ENCODE assay signal across 18 cellular contexts in genomic region chr6:167405778-167406532, GRCh38.
DNase-seq lines count a peak whose midpoint lies in the region; ATAC-seq and TF ChIP-seq lines count a peak whose summit lies in the region.
"Had no signal": no experiment of that assay in that cellular context is flagged by ENCODE, and none has a peak within 500 bp of the region (broad histone marks: within the 10 kb centered on the region; RNA-seq: fewer than 3 reads in every experiment).

No MANE protein-coding gene starts in this region.

- TF ChIP-seq CTCF in natural killer cell (IDR thresholded peaks at IDR 0.05) (no peak), endothelial cell (IDR thresholded peaks at IDR 0.05; ENCODE audit: unreplicated experiment) (no peak), lower leg skin (IDR thresholded peaks at IDR 0.05) (no peak)

- ATAC-seq in natural killer cell treated with Interleukin-12 subunit alpha and Interleukin-12 subunit beta and Interleukin-15 and Interleukin-18, amount 100 ng/mL, for 72 hours, result peak; percentile 11 to 30
- ATAC-seq in natural killer cell (no peak), HG03342 (IDR thresholded peaks at IDR 0.05; ENCODE audit: unreplicated experiment) (no peak)

- TF ChIP-seq POLR2A in lower leg skin (IDR thresholded peaks at IDR 0.05), result no peak

- no peak overlapping the region for H3K4me3 ChIP-seq in lower leg skin (ENCODE audit: low read depth, poor library complexity, severe bottlenecking)
- H3K4me3 ChIP-seq: BLaER1, GM23248 had no signal

- H3K27ac Mint-ChIP-seq in natural killer cell treated with Interleukin-12 subunit alpha and Interleukin-12 subunit beta and Interleukin-15 and Interleukin-18, amount 100 ng/mL, for 72 hours, result no peak overlapping the region
- H3K27ac Mint-ChIP-seq in natural killer cell, result no peak overlapping the region
- H3K27ac Mint-ChIP-seq in endothelial cell (ENCODE audit: unreplicated experiment), result no peak overlapping the region
- H3K27ac Mint-ChIP-seq: CD4-positive, CD25-positive, alpha-beta regulatory T cell; H9 had no signal

- no peak overlapping the region for H3K4me3 Mint-ChIP-seq in natural killer cell treated with Interleukin-12 subunit alpha and Interleukin-12 subunit beta and Interleukin-15 and Interleukin-18, amount 100 ng/mL, for 72 hours
- no peak overlapping the region for H3K4me3 Mint-ChIP-seq in natural killer cell
- no peak overlapping the region for H3K4me3 Mint-ChIP-seq in endothelial cell (ENCODE audit: unreplicated experiment)
- H3K4me3 Mint-ChIP-seq: CD4-positive, CD25-positive, alpha-beta regulatory T cell; H9 had no signal

- WGBS in lower leg skin, 2 donors, result 80 to 82% methylated on average over 14 of the region's 14 CpGs

- no peak for DNase-seq in natural killer cell treated with Interleukin-12 subunit alpha and Interleukin-12 subunit beta and Interleukin-15 and Interleukin-18, amount 100 ng/mL, for 72 hours (ENCODE audit: low spot score)
- DNase-seq in natural killer cell (no peak), endothelial cell (ENCODE audit: low spot score) (peak; percentile 2), mucosa of gallbladder (ENCODE audit: low spot score) (peak; percentile 5), SIG-M5 (lab: John Stamatoyannopoulos, UW) (no peak), lower leg skin (ENCODE audit: low spot score in 2 of 2) (no peak)
- DNase-seq: CD4-positive, CD25-positive, alpha-beta regulatory T cell; GM23248; H9; NCI-H1048; NCI-H1417; NCI-H1694; NCI-H2029 treated with DMSO at 0.1 percent for 48 hours; NCI-H526 treated with DMSO at 0.1 percent for 48 hours; Right ventricle myocardium superior; RPMI8226 had no signal

- intact Hi-C loops in natural killer cell (cut with micrococcal nuclease), result no loop called here
- intact Hi-C loops in lower leg skin (cut with DNase I; ENCODE audit: low total_unique reads), result no loop called here

- no peaks in the 10 kb centered on the region for H3K4me1 Mint-ChIP-seq in natural killer cell treated with Interleukin-12 subunit alpha and Interleukin-12 subunit beta and Interleukin-15 and Interleukin-18, amount 100 ng/mL, for 72 hours (ENCODE audit: low read depth in 2 of 2)
- no peaks in the 10 kb centered on the region for H3K4me1 Mint-ChIP-seq in natural killer cell
- peaks cover 12% of the 10 kb centered on the region for H3K4me1 Mint-ChIP-seq in endothelial cell (ENCODE audit: unreplicated experiment)
- H3K4me1 Mint-ChIP-seq: CD4-positive, CD25-positive, alpha-beta regulatory T cell had no signal

- no peaks in the 10 kb centered on the region for H3K36me3 Mint-ChIP-seq in natural killer cell treated with Interleukin-12 subunit alpha and Interleukin-12 subunit beta and Interleukin-15 and Interleukin-18, amount 100 ng/mL, for 72 hours
- no peaks in the 10 kb centered on the region for H3K36me3 Mint-ChIP-seq in natural killer cell
- H3K36me3 Mint-ChIP-seq in endothelial cell (ENCODE audit: low read depth, unreplicated experiment), result peaks cover 5% of the 10 kb centered on the region
- H3K36me3 Mint-ChIP-seq: CD4-positive, CD25-positive, alpha-beta regulatory T cell had no signal

- H3K9me3 Mint-ChIP-seq in natural killer cell treated with Interleukin-12 subunit alpha and Interleukin-12 subunit beta and Interleukin-15 and Interleukin-18, amount 100 ng/mL, for 72 hours, result no peaks in the 10 kb centered on the region
- no peaks in the 10 kb centered on the region for H3K9me3 Mint-ChIP-seq in natural killer cell
- H3K9me3 Mint-ChIP-seq in endothelial cell (ENCODE audit: unreplicated experiment), result no peaks in the 10 kb centered on the region
- H3K9me3 Mint-ChIP-seq: CD4-positive, CD25-positive, alpha-beta regulatory T cell; H9 had no signal

- peaks cover 13 to 14% of the 10 kb centered on the region in 2 donors for H3K27me3 Mint-ChIP-seq in natural killer cell treated with Interleukin-12 subunit alpha and Interleukin-12 subunit beta and Interleukin-15 and Interleukin-18, amount 100 ng/mL, for 72 hours
- H3K27me3 Mint-ChIP-seq in natural killer cell (ENCODE audit: low read depth in 2 of 2) (peaks cover 7 to 11% of the 10 kb centered on the region in 2 donors), endothelial cell (ENCODE audit: unreplicated experiment) (peaks cover 15% of the 10 kb centered on the region)

Comparison
In these comparisons a context has a peak if more than half of its experiments do, and no peak if none do; other contexts are left out.
1. ATAC-seq: peak in natural killer cell treated with Interleukin-12 subunit alpha and Interleukin-12 subunit beta and Interleukin-15 and Interleukin-18, amount 100 ng/mL, for 72 hours (2 of 2); none in natural killer cell (0 of 3) and HG03342 (single experiment).
2. DNase-seq: peak in endothelial cell (single experiment) and mucosa of gallbladder (single experiment); none in natural killer cell treated with Interleukin-12 subunit alpha and Interleukin-12 subunit beta and Interleukin-15 and Interleukin-18, amount 100 ng/mL, for 72 hours (single experiment), natural killer cell (single experiment), SIG-M5 (single experiment) and lower leg skin (0 of 2).